In genomic region chr17:34665803-34666763, GRCh38 we compare ENCODE assay signal across 16 cellular contexts.
DNase-seq lines count a peak whose midpoint lies in the region; ATAC-seq and TF ChIP-seq lines count a peak whose summit lies in the region.
"Had no signal": no experiment of that assay in that cellular context is flagged by ENCODE, and none has a peak within 500 bp of the region (broad histone marks: within the 10 kb centered on the region; RNA-seq: fewer than 3 reads in every experiment).

No MANE protein-coding gene starts in this region.

- H3K9me3 Mint-ChIP-seq in activated CD4-positive, alpha-beta T cell treated with anti-CD3 and anti-CD28 coated beads, Interleukin-2, amount 10 ng/mL, durations not matched to agents 7 days and 5 days = no peaks in the 10 kb centered on the region
- no peaks in the 10 kb centered on the region for H3K9me3 Mint-ChIP-seq in progenitor cell of endocrine pancreas (ENCODE audit: low read depth)
- H3K9me3 Mint-ChIP-seq: activated naive CD8-positive, alpha-beta T cell treated with anti-CD3 and anti-CD28 coated beads, Interleukin-2, amount 10 ng/mL, durations not matched to agents 7 days and 5 days; immature natural killer cell; stimulated activated naive CD8-positive, alpha-beta T cell treated with anti-CD3 and anti-CD28 coated beads, Interleukin-15, Interleukin-2, amounts not matched to agents 100 ng/mL and 50 ng/mL, for 24 hours had no signal

- TF ChIP-seq CTCF in progenitor cell of endocrine pancreas (IDR thresholded peaks at IDR 0.05; ENCODE audit: unreplicated experiment) = peak; percentile 28

- peak overlapping the region; percentile 20 for H3K27ac Mint-ChIP-seq in activated CD4-positive, alpha-beta T cell treated with anti-CD3 and anti-CD28 coated beads, Interleukin-2, amount 10 ng/mL, durations not matched to agents 7 days and 5 days
- H3K27ac Mint-ChIP-seq in progenitor cell of endocrine pancreas = no peak overlapping the region
- H3K27ac Mint-ChIP-seq: activated naive CD8-positive, alpha-beta T cell treated with anti-CD3 and anti-CD28 coated beads, Interleukin-2, amount 10 ng/mL, durations not matched to agents 7 days and 5 days; immature natural killer cell; stimulated activated naive CD8-positive, alpha-beta T cell treated with anti-CD3 and anti-CD28 coated beads, Interleukin-15, Interleukin-2, amounts not matched to agents 100 ng/mL and 50 ng/mL, for 24 hours had no signal

- DNase-seq in activated CD4-positive, alpha-beta T cell treated with anti-CD3 and anti-CD28 coated beads, Interleukin-2, amount 10 ng/mL, durations not matched to agents 7 days and 5 days = no peak
- DNase-seq in activated CD4-positive, alpha-beta T cell treated with anti-CD3 and anti-CD28 coated beads, Interleukin-2, amount 50 U/mL, for 4 hours = no peak
- DNase-seq in NCI-H2171 (lab: John Stamatoyannopoulos, UW) = peak; percentile 76
- peak; percentile 22 for DNase-seq in iPS DF 4.7 (ENCODE audit: extremely low read depth, low spot score)
- no peak for DNase-seq in progenitor cell of endocrine pancreas (ENCODE audit: low spot score, unreplicated experiment)
- no peak for DNase-seq in D341Med (ENCODE audit: low spot score)
- DNase-seq in UCSD-AML1 (lab: John Stamatoyannopoulos, UW; ENCODE audit: unreplicated experiment) = no peak
- DNase-seq: activated naive CD8-positive, alpha-beta T cell treated with anti-CD3 and anti-CD28 coated beads, Interleukin-2, amount 10 ng/mL, durations not matched to agents 7 days and 5 days; body of pancreas; foreskin melanocyte; GM23248; immature natural killer cell; stimulated activated CD4-positive, alpha-beta T cell treated with anti-CD3 and anti-CD28 coated beads, Interleukin-1b, Interleukin-23, amount 100 ng/mL, for 48 hours; upper lobe of right lung had no signal

- H3K27me3 Mint-ChIP-seq in activated CD4-positive, alpha-beta T cell treated with anti-CD3 and anti-CD28 coated beads, Interleukin-2, amount 10 ng/mL, durations not matched to agents 7 days and 5 days = no peaks in the 10 kb centered on the region
- H3K27me3 Mint-ChIP-seq in progenitor cell of endocrine pancreas = peaks cover 10% of the 10 kb centered on the region

- POLR2A ChIA-PET in activated CD4-positive, alpha-beta T cell treated with anti-CD3 and anti-CD28 coated beads, Interleukin-2, amount 10 ng/mL, durations not matched to agents 7 days and 5 days (lab: Charles Lee) = no interaction called here

- H3K4me3 Mint-ChIP-seq in activated CD4-positive, alpha-beta T cell treated with anti-CD3 and anti-CD28 coated beads, Interleukin-2, amount 10 ng/mL, durations not matched to agents 7 days and 5 days = no peak overlapping the region
- no peak overlapping the region for H3K4me3 Mint-ChIP-seq in progenitor cell of endocrine pancreas (ENCODE audit: low read depth)
- H3K4me3 Mint-ChIP-seq: activated naive CD8-positive, alpha-beta T cell treated with anti-CD3 and anti-CD28 coated beads, Interleukin-2, amount 10 ng/mL, durations not matched to agents 7 days and 5 days; immature natural killer cell; stimulated activated naive CD8-positive, alpha-beta T cell treated with anti-CD3 and anti-CD28 coated beads, Interleukin-15, Interleukin-2, amounts not matched to agents 100 ng/mL and 50 ng/mL, for 24 hours had no signal

- ATAC-seq in GM19452 (IDR thresholded peaks at IDR 0.05; ENCODE audit: unreplicated experiment) = no peak
- ATAC-seq: body of pancreas, upper lobe of right lung had no signal

- no peaks in the 10 kb centered on the region for H3K36me3 Mint-ChIP-seq in activated CD4-positive, alpha-beta T cell treated with anti-CD3 and anti-CD28 coated beads, Interleukin-2, amount 10 ng/mL, durations not matched to agents 7 days and 5 days (ENCODE audit: low read depth)
- H3K36me3 Mint-ChIP-seq in progenitor cell of endocrine pancreas (ENCODE audit: insufficient read depth) = no peaks in the 10 kb centered on the region
- H3K36me3 Mint-ChIP-seq: activated naive CD8-positive, alpha-beta T cell treated with anti-CD3 and anti-CD28 coated beads, Interleukin-2, amount 10 ng/mL, durations not matched to agents 7 days and 5 days; immature natural killer cell had no signal

- peaks cover 4% of the 10 kb centered on the region for H3K4me1 Mint-ChIP-seq in activated CD4-positive, alpha-beta T cell treated with anti-CD3 and anti-CD28 coated beads, Interleukin-2, amount 10 ng/mL, durations not matched to agents 7 days and 5 days
- H3K4me1 Mint-ChIP-seq in progenitor cell of endocrine pancreas (ENCODE audit: low read depth) = peaks cover 6% of the 10 kb centered on the region
- H3K4me1 Mint-ChIP-seq: immature natural killer cell had no signal

- CTCF ChIA-PET in activated CD4-positive, alpha-beta T cell treated with anti-CD3 and anti-CD28 coated beads, Interleukin-2, amount 10 ng/mL, durations not matched to agents 7 days and 5 days (lab: Charles Lee) = interaction anchor here (1.5 kb wide), 1 partner anchor 252 kb away, joined by 3 read pairs; no protein-coding TSS in a partner anchor

Comparison
In these comparisons a context has a peak if more than half of its experiments do, and no peak if none do; other contexts are left out.
1. DNase-seq: peak in NCI-H2171 (single experiment) and iPS DF 4.7 (single experiment); none in activated CD4-positive, alpha-beta T cell treated with anti-CD3 and anti-CD28 coated beads, Interleukin-2, amount 10 ng/mL, durations not matched to agents 7 days and 5 days (single experiment), activated CD4-positive, alpha-beta T cell treated with anti-CD3 and anti-CD28 coated beads, Interleukin-2, amount 50 U/mL, for 4 hours (0 of 2), progenitor cell of endocrine pancreas (single experiment), D341Med (single experiment) and UCSD-AML1 (single experiment).